In genomic region chr6:125044066-125044465, GRCh38 we compare ENCODE assay signal across 27 cellular contexts.
"Had no signal": no experiment of that assay in that cellular context is flagged by ENCODE, and none has a peak within 500 bp of the region (broad histone marks: within the 10 kb centered on the region; RNA-seq: fewer than 3 reads in every experiment).

No MANE protein-coding gene starts in this region.

- ATAC-seq: activated T-cell treated with anti-CD3 and anti-CD28 coated beads, Interleukin-2, amount 50 U/mL, for 4 hours; SK-N-SH treated with all-trans-retinoic acid at 6 μM for 48 hours; T-helper 17 cell had no signal

- H3K36me3 Mint-ChIP-seq: activated CD4-positive, alpha-beta memory T cell treated with anti-CD3 and anti-CD28 coated beads for 36 hours had no signal

- H3K27me3 Mint-ChIP-seq: activated CD4-positive, alpha-beta T cell treated with anti-CD3 and anti-CD28 coated beads, Interleukin-2, amount 10 ng/mL, durations not matched to agents 7 days and 5 days had no signal

- H3K27ac Mint-ChIP-seq: activated CD4-positive, alpha-beta memory T cell treated with anti-CD3 and anti-CD28 coated beads for 36 hours; activated CD4-positive, alpha-beta T cell treated with anti-CD3 and anti-CD28 coated beads, Interleukin-2, amount 10 ng/mL, durations not matched to agents 7 days and 5 days; activated naive CD4-positive, alpha-beta T cell treated with anti-CD3 and anti-CD28 coated beads for 36 hours; activated naive CD8-positive, alpha-beta T cell; T-helper 17 cell had no signal

- H3K27ac ChIP-seq: brain microvascular endothelial cell, cardiac muscle cell, KMS-11, Peyer's patch, RWPE1, SJSA1 had no signal

- FAIRE-seq: TTC549 had no signal

- H3K4me1 Mint-ChIP-seq: activated CD4-positive, alpha-beta T cell treated with anti-CD3 and anti-CD28 coated beads, Interleukin-2, amount 10 ng/mL, durations not matched to agents 7 days and 5 days; T-helper 17 cell had no signal

- H3K9me3 Mint-ChIP-seq: activated CD4-positive, alpha-beta memory T cell treated with anti-CD3 and anti-CD28 coated beads for 36 hours; activated CD4-positive, alpha-beta T cell treated with anti-CD3 and anti-CD28 coated beads, Interleukin-2, amount 10 ng/mL, durations not matched to agents 7 days and 5 days; activated naive CD4-positive, alpha-beta T cell treated with anti-CD3 and anti-CD28 coated beads for 36 hours; activated T-cell treated with anti-CD3 and anti-CD28 coated beads, Interleukin-2, amount 50 U/mL, for 4 hours had no signal

- H3K4me3 Mint-ChIP-seq: activated CD4-positive, alpha-beta memory T cell treated with anti-CD3 and anti-CD28 coated beads for 36 hours; activated CD4-positive, alpha-beta T cell treated with anti-CD3 and anti-CD28 coated beads, Interleukin-2, amount 10 ng/mL, durations not matched to agents 7 days and 5 days; activated naive CD4-positive, alpha-beta T cell treated with anti-CD3 and anti-CD28 coated beads for 36 hours; activated naive CD8-positive, alpha-beta T cell; activated T-cell treated with anti-CD3 and anti-CD28 coated beads, Interleukin-2, amount 50 U/mL, for 4 hours; T-helper 17 cell had no signal

- DNase-seq: activated CD4-positive, alpha-beta memory T cell treated with anti-CD3 and anti-CD28 coated beads for 36 hours; activated CD4-positive, alpha-beta T cell treated with anti-CD3 and anti-CD28 coated beads, Interleukin-2, amount 10 ng/mL, durations not matched to agents 7 days and 5 days; activated CD4-positive, CD25-positive, alpha-beta regulatory T cell; activated CD8-positive, alpha-beta memory T cell treated with anti-CD3 and anti-CD28 coated beads for 24 hours; activated gamma-delta T cell; activated naive CD4-positive, alpha-beta T cell treated with anti-CD3 and anti-CD28 coated beads for 36 hours; activated T-cell treated with anti-CD3 and anti-CD28 coated beads, Interleukin-2, amount 50 U/mL, for 4 hours; amygdala; brain microvascular endothelial cell; MG63; MV-4-11; NCI-H1092 treated with DMSO at 0.1 percent for 48 hours; NCI-H1417 treated with DMSO at 0.1 percent for 48 hours; NCI-H1694; NCI-H2029; NCI-H510A treated with DMSO at 0.1 percent for 48 hours; Peyer's patch; SHP77; T-helper 17 cell; T1000 had no signal
